15 cellular contexts compared by ENCODE assay signal in genomic region chrX:16312761-16313623, GRCh38.
"Had no signal": no experiment of that assay in that cellular context is flagged by ENCODE, and none has a peak within 500 bp of the region (broad histone marks: within the 10 kb centered on the region; RNA-seq: fewer than 3 reads in every experiment).

No MANE protein-coding gene starts in this region.

- H3K27ac ChIP-seq: foreskin keratinocyte, hepatocyte, stomach, thoracic aorta, transverse colon had no signal

- DNase-seq: erythroblast; foreskin keratinocyte; head of caudate nucleus; left colon; left ventricle myocardium superior; naive thymus-derived CD4-positive, alpha-beta T cell; posterior cingulate gyrus; stimulated activated CD4-positive, alpha-beta T cell treated with anti-CD3 and anti-CD28 coated beads, Interleukin-2, amount 100 ng/mL, for 24 hours; stimulated activated CD4-positive, alpha-beta T cell treated with anti-CD3 and anti-CD28 coated beads, Interleukin-4, amount 100 ng/mL, for 4 hours; stimulated activated naive CD4-positive, alpha-beta T cell; stomach; substantia nigra; transverse colon had no signal

- H3K4me3 ChIP-seq: hepatocyte, stomach, thoracic aorta, transverse colon had no signal

- H3K79me2 ChIP-seq: hepatocyte had no signal

- H3K9me3 ChIP-seq: stomach, thoracic aorta, transverse colon had no signal

- H3K27me3 ChIP-seq: foreskin keratinocyte, hepatocyte, stomach, transverse colon had no signal

- H3K4me1 ChIP-seq: foreskin keratinocyte, stomach, transverse colon had no signal

- H3K36me3 ChIP-seq: stomach, thoracic aorta, transverse colon had no signal

- H3K4me2 ChIP-seq: hepatocyte had no signal
